Comparison of ENCODE assay signal across 22 cellular contexts in genomic region chr1:35764283-35764682, GRCh38. TPM values are rescaled to one million over a fixed set of nuclear protein-coding genes. Genes with fewer than 3 reads are reported as not detected.
A peak's percentile ranks its signal among the peaks of the same experiment; 100 is the strongest.
DNase-seq lines count a peak whose midpoint lies in the region; FAIRE-seq and TF ChIP-seq lines count a peak whose summit lies in the region.
"Had no signal": no experiment of that assay in that cellular context is flagged by ENCODE, and none has a peak within 500 bp of the region (broad histone marks: within the 10 kb centered on the region; RNA-seq: fewer than 3 reads in every experiment).

No MANE protein-coding gene starts in this region.

- H3K27me3 ChIP-seq in breast epithelium = no peaks in the 10 kb centered on the region
- H3K27me3 ChIP-seq in Loucy (ENCODE audit: insufficient read depth, low read length, poor library complexity, severe bottlenecking) = no peaks in the 10 kb centered on the region
- no peaks in the 10 kb centered on the region for H3K27me3 ChIP-seq in endodermal cell (ENCODE audit: control insufficient read depth, insufficient read depth, low read length, poor library complexity, severe bottlenecking)
- no peaks in the 10 kb centered on the region for H3K27me3 ChIP-seq in spleen (replicated peaks in 1 of 7)
- no peaks in the 10 kb centered on the region for H3K27me3 ChIP-seq in small intestine (ENCODE audit: control insufficient read depth in 2 of 2, insufficient read depth in 2 of 2, low read length in 2 of 2)

- H3K4me1 ChIP-seq in breast epithelium (no peaks in the 10 kb centered on the region), Loucy (ENCODE audit: insufficient read depth, low read length, poor library complexity, severe bottlenecking) (peaks cover 51% of the 10 kb centered on the region), endodermal cell (ENCODE audit: control insufficient read depth, insufficient read depth, low read length) (no peaks in the 10 kb centered on the region), spleen (peaks cover 0 to 13% (median 8%) of the 10 kb centered on the region in 6 donors), small intestine (ENCODE audit: control insufficient read depth in 2 of 2, insufficient read depth in 1 of 2, low read depth in 1 of 2, low read length in 1 of 2) (no peaks in the 10 kb centered on the region)

- peaks cover 68% of the 10 kb centered on the region for H3K79me2 ChIP-seq in Loucy (ENCODE audit: insufficient read depth, low read length)

- H3K4me3 ChIP-seq in breast epithelium (no peak overlapping the region), Loucy (ENCODE audit: low read length, poor library complexity, severe bottlenecking) (peak overlapping the region; percentile 39), endodermal cell (ENCODE audit: low read length) (no peak overlapping the region), spleen (no peak overlapping the region), small intestine (ENCODE audit: low read depth in 1 of 2, low read length in 2 of 2) (no peak overlapping the region)

- H3K4me1 Mint-ChIP-seq in MCF 10A (ENCODE audit: insufficient read depth, unreplicated experiment) = peaks cover 8% of the 10 kb centered on the region
- peaks cover 2% of the 10 kb centered on the region for H3K4me1 Mint-ChIP-seq in endodermal cell

- H3K36me3 ChIP-seq in breast epithelium (no peaks in the 10 kb centered on the region), Loucy (ENCODE audit: insufficient read depth, low read length) (peaks cover 26% of the 10 kb centered on the region; the same call in 1 of the 2 replicates), endodermal cell (ENCODE audit: control insufficient read depth, insufficient read depth, low read length) (peaks cover 67% of the 10 kb centered on the region), spleen (peaks cover 0 to 14% (median 0%) of the 10 kb centered on the region in 6 donors), small intestine (ENCODE audit: control insufficient read depth in 2 of 2, insufficient read depth in 2 of 2, low read length in 2 of 2) (no peaks in the 10 kb centered on the region)

- peaks cover 18% of the 10 kb centered on the region for H4K20me1 ChIP-seq in Loucy (ENCODE audit: insufficient read depth, low read length, poor library complexity, severe bottlenecking)

- POLR2A ChIA-PET in MCF 10A (lab: Yijun Ruan, JAX) = interaction anchor here (0.5 kb wide), 1 partner anchor 249 kb away, joined by 3 read pairs; no protein-coding TSS in a partner anchor

- no peak overlapping the region for H2AFZ ChIP-seq in Loucy (ENCODE audit: low read length)

- peak overlapping the region; percentile 65 for H3K4me2 ChIP-seq in Loucy (ENCODE audit: low read depth, low read length, poor library complexity, severe bottlenecking)

- DNase-seq in MCF 10A (ENCODE audit: unreplicated experiment) (no peak), breast epithelium (ENCODE audit: low spot score in 2 of 2) (no peak), endodermal cell (no peak), spleen (no peak), NCI-H524 treated with DMSO at 0.1 percent for 48 hours (lab: John Stamatoyannopoulos, UW) (no peak), small intestine (no peak)
- DNase-seq: Calu3; CD4-positive, alpha-beta memory T cell; EL; Kasumi-1; NCI-H1105; NCI-H2081; NCI-H2171 treated with DMSO at 0.1 percent for 48 hours; NCI-H446; NCI-H69; NK-92 treated with Interleukin-12 subunit alpha and Interleukin-12 subunit beta, amount 100 ng/mL, for 24 hours; SHP77 had no signal

- TF ChIP-seq POLR2A in breast epithelium (IDR thresholded peaks at IDR 0.05) (no peak), spleen (IDR thresholded peaks at IDR 0.05) (no peak)

- H3K27me3 Mint-ChIP-seq in MCF 10A (ENCODE audit: insufficient read depth, unreplicated experiment) (no peaks in the 10 kb centered on the region), endodermal cell (ENCODE audit: insufficient read depth) (no peaks in the 10 kb centered on the region)
- H3K27me3 Mint-ChIP-seq: CD4-positive, alpha-beta memory T cell; IgD-negative memory B cell had no signal

- H3K9me2 ChIP-seq in Loucy (replicated peaks; ENCODE audit: low read depth, low read length) = no peaks in the 10 kb centered on the region

- no peak overlapping the region for H3K27ac ChIP-seq in breast epithelium
- H3K27ac ChIP-seq in endodermal cell (ENCODE audit: low read depth, low read length) = no peak overlapping the region
- no peak overlapping the region for H3K27ac ChIP-seq in spleen
- H3K27ac ChIP-seq in small intestine (ENCODE audit: low read depth in 1 of 2, low read length in 1 of 2) = no peak overlapping the region
- H3K27ac ChIP-seq: HL-60 had no signal

- TF ChIP-seq CTCF in MCF 10A (IDR thresholded peaks at IDR 0.05; ENCODE audit: unreplicated experiment) (no peak), breast epithelium (IDR thresholded peaks at IDR 0.05) (no peak), Loucy (conservative IDR thresholded peaks at IDR 0.05; ENCODE audit: low read length) (no peak), endodermal cell (conservative IDR thresholded peaks at IDR 0.05) (no peak), spleen (IDR thresholded peaks at IDR 0.05 in 8 of 11, conservative IDR thresholded peaks at IDR 0.05 in 3 of 11) (no peak)

- no TSS peak for BruUV-seq in MCF 10A (replicated peaks; lab: Mats Ljungman, UMichigan)

- intact Hi-C loops in MCF 10A (cut with micrococcal nuclease) = no loop called here
- intact Hi-C loops in breast epithelium (cut with DNase I; ENCODE audit: low total_unique reads) = no loop called here
- intact Hi-C loops in spleen (cut with DNase I; ENCODE audit: low total_unique reads) = no loop called here

- H3K27ac Mint-ChIP-seq in MCF 10A (ENCODE audit: low read depth, unreplicated experiment) (peak overlapping the region; percentile 26), endodermal cell (no peak overlapping the region)
- H3K27ac Mint-ChIP-seq: CD4-positive, alpha-beta memory T cell had no signal

- H3K36me3 Mint-ChIP-seq in MCF 10A (ENCODE audit: insufficient read depth, unreplicated experiment) (peaks cover 9% of the 10 kb centered on the region), endodermal cell (ENCODE audit: low read depth) (peaks cover 33% of the 10 kb centered on the region)
- H3K36me3 Mint-ChIP-seq: CD4-positive, alpha-beta memory T cell had no signal

- H3K9me3 Mint-ChIP-seq in MCF 10A (ENCODE audit: unreplicated experiment) (no peaks in the 10 kb centered on the region), endodermal cell (no peaks in the 10 kb centered on the region)
- H3K9me3 Mint-ChIP-seq: CD4-positive, alpha-beta memory T cell; IgD-negative memory B cell had no signal

- WGBS in endodermal cell (ENCODE audit: insufficient coverage in 1 of 2, insufficient read length in 1 of 2), 2 experiments = 96 to 100% methylated on average over 2 to 3 of the region's 3 CpGs
- 93 to 97% (median 95%) methylated on average over 3 of the region's 3 CpGs for WGBS in spleen, 5 donors
- 98% methylated on average over 3 of the region's 3 CpGs for WGBS in small intestine, 3 donors

- H3K9ac ChIP-seq in Loucy (ENCODE audit: low read depth, low read length, poor library complexity, severe bottlenecking) (peak overlapping the region; percentile 33), endodermal cell (ENCODE audit: extremely low read depth, low read length, poor library complexity, severe bottlenecking) (peak overlapping the region; percentile 2)

- H3F3A ChIP-seq in Loucy (ENCODE audit: low read depth) = no peaks in the 10 kb centered on the region; the same call in 1 of the 2 replicates

- H3K9me3 ChIP-seq in breast epithelium (no peaks in the 10 kb centered on the region), Loucy (ENCODE audit: insufficient read depth, low read depth, low read length) (no peaks in the 10 kb centered on the region), endodermal cell (ENCODE audit: control insufficient read depth, low read length) (no peaks in the 10 kb centered on the region), spleen (no peaks in the 10 kb centered on the region), small intestine (ENCODE audit: control insufficient read depth, low read depth) (no peaks in the 10 kb centered on the region)

- FAIRE-seq in small intestine (lab: Jason Lieb, UNC) = no peak
- FAIRE-seq: GM18507, H54 had no signal

- CTCF ChIA-PET in MCF 10A (lab: Yijun Ruan, JAX) = no interaction called here

- H3K4me3 Mint-ChIP-seq in MCF 10A (ENCODE audit: unreplicated experiment) (no peak overlapping the region), endodermal cell (no peak overlapping the region)
- H3K4me3 Mint-ChIP-seq: CD4-positive, alpha-beta memory T cell had no signal

RNA-seq across cellular contexts. Expression of gene CLSPN, which starts 5.5 kb away (rescaled TPM):
- total RNA-seq in MCF 10A (2022) = 1.6 and 4.3 TPM in 2 replicates
- total RNA-seq in breast epithelium = under 1 TPM; 0.15 to 0.48 (median 0.33) TPM
- total RNA-seq in endodermal cell = 10 to 100 TPM; 39.0 to 52.6 TPM
- polyA plus RNA-seq in endodermal cell (2013, experiment 1 of 2) = 24.9 TPM
- 26.6 TPM for polyA plus RNA-seq in endodermal cell (2013, experiment 2 of 2)
- total RNA-seq in spleen = 1 to 10 TPM; 3.1 to 7.1 (median 5.0) TPM
- under 1 TPM; 0.13 to 0.99 (median 0.38) TPM for polyA plus RNA-seq in spleen
- polyA plus RNA-seq in small intestine = 1 to 10 TPM in 1 of 3 donors, under 1 TPM in 2; 0.27 to 3.5 (median 0.67) TPM

RNA-seq across cellular contexts. Expression of gene AGO4, which starts 43.5 kb away (rescaled TPM):
- total RNA-seq in MCF 10A (2022) = 5.2 and 14.6 TPM in 2 replicates
- total RNA-seq in breast epithelium = 10 to 100 TPM; 20.0 to 27.4 (median 22.4) TPM
- total RNA-seq in endodermal cell = 10 to 100 TPM; 17.6 to 20.5 TPM
- polyA plus RNA-seq in endodermal cell (2013, experiment 1 of 2) = 20.1 TPM
- 18.1 TPM for polyA plus RNA-seq in endodermal cell (2013, experiment 2 of 2)
- 10 to 100 TPM; 25.2 to 73.3 (median 33.9) TPM for total RNA-seq in spleen
- polyA plus RNA-seq in spleen = 10 to 100 TPM in 1 of 3 donors, 1 to 10 TPM in 2; 6.4 to 11.1 (median 7.7) TPM
- polyA plus RNA-seq in small intestine = 1 to 10 TPM; 4.3 to 6.8 (median 5.6) TPM

RNA-seq across cellular contexts. Expression of gene C1orf216, which starts 45.6 kb away (rescaled TPM):
- total RNA-seq in MCF 10A (2022) (7.1 and 8.3 TPM in 2 replicates), breast epithelium (10 to 100 TPM in 2 of 3 donors, 1 to 10 TPM in 1; 8.2 to 16.0 (median 13.1) TPM), endodermal cell (10 to 100 TPM in 1 of 2 donors, 1 to 10 TPM in 1; 9.8 to 13.0 TPM), spleen (10 to 100 TPM in 3 of 7 donors, 1 to 10 TPM in 4; 8.4 to 12.6 (median 9.5) TPM)
- 8.9 TPM for polyA plus RNA-seq in endodermal cell (2013, experiment 1 of 2)
- 8.1 TPM for polyA plus RNA-seq in endodermal cell (2013, experiment 2 of 2)
- polyA plus RNA-seq in spleen (1 to 10 TPM; 2.7 to 8.1 (median 4.2) TPM), small intestine (1 to 10 TPM; 1.1 to 7.5 (median 1.9) TPM)
